Comparison of ENCODE assay signal across 28 cellular contexts in the genomic region with DNA sequence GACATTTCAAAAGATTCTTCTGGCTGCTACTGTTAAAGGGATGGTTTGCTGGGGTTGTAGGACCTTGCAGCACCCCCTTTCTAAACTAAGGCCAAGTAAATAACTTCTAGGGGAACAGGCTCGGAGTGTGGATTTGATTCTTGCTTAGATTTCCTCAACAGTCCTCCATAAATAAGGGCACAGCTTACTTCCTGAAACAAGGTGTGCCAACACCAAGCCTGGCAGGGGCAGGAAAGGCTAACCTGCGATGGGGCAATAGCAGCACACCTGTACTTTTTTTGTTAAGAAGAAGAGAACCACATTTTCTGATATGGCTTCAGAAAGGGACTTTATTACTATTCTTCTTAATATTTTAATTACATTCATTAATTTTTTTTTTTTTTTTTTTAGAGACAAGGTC.
"Had no signal": no experiment of that assay in that cellular context is flagged by ENCODE, and none has a peak within 500 bp of the region (broad histone marks: within the 10 kb centered on the region; RNA-seq: fewer than 3 reads in every experiment).

No MANE protein-coding gene starts in this region.

- H3K4me3 Mint-ChIP-seq: mesothelial cell of epicardium; naive thymus-derived CD4-positive, alpha-beta T cell; natural killer cell treated with Interleukin-12 subunit alpha and Interleukin-12 subunit beta and Interleukin-15 and Interleukin-18, amount 100 ng/mL, for 72 hours; stimulated activated naive B cell treated with anti-CD40 and anti-IgM and Interleukin-4, amounts not matched to agents 10 μg/mL and 1 μg/mL and 100 μg/mL, for 72 hours had no signal

- H3K27me3 Mint-ChIP-seq: naive thymus-derived CD4-positive, alpha-beta T cell; natural killer cell treated with Interleukin-12 subunit alpha and Interleukin-12 subunit beta and Interleukin-15 and Interleukin-18, amount 100 ng/mL, for 72 hours; stimulated activated naive B cell treated with anti-CD40 and anti-IgM and Interleukin-4, amounts not matched to agents 10 μg/mL and 1 μg/mL and 100 μg/mL, for 72 hours had no signal

- H3K4me1 Mint-ChIP-seq: mesothelial cell of epicardium had no signal

- H3K27ac Mint-ChIP-seq: mesothelial cell of epicardium; natural killer cell treated with Interleukin-12 subunit alpha and Interleukin-12 subunit beta and Interleukin-15 and Interleukin-18, amount 100 ng/mL, for 72 hours; stimulated activated naive B cell treated with anti-CD40 and anti-IgM and Interleukin-4, amounts not matched to agents 10 μg/mL and 1 μg/mL and 100 μg/mL, for 72 hours had no signal

- H3K4me3 ChIP-seq: left ventricle myocardium inferior, lung, pancreas, prostate gland, skin epidermis, suprapubic skin, thoracic aorta, tibial nerve, upper lobe of left lung, uterus had no signal

- H3K27me3 ChIP-seq: pancreas, suprapubic skin, tibial nerve, upper lobe of left lung, uterus had no signal

- H3K9me3 Mint-ChIP-seq: mesothelial cell of epicardium; naive thymus-derived CD4-positive, alpha-beta T cell; natural killer cell treated with Interleukin-12 subunit alpha and Interleukin-12 subunit beta and Interleukin-15 and Interleukin-18, amount 100 ng/mL, for 72 hours; stimulated activated naive B cell treated with anti-CD40 and anti-IgM and Interleukin-4, amounts not matched to agents 10 μg/mL and 1 μg/mL and 100 μg/mL, for 72 hours had no signal

- FAIRE-seq: keratinocyte, pancreas had no signal

- ATAC-seq: left cardiac atrium; naive thymus-derived CD4-positive, alpha-beta T cell; natural killer cell treated with Interleukin-12 subunit alpha and Interleukin-12 subunit beta and Interleukin-15 and Interleukin-18, amount 100 ng/mL, for 72 hours; pancreas; right cardiac atrium; sciatic nerve; stimulated activated naive B cell treated with anti-CD40 and anti-IgM and Interleukin-4, amounts not matched to agents 10 μg/mL and 1 μg/mL and 100 μg/mL, for 72 hours; stimulated activated naive CD8-positive, alpha-beta T cell treated with anti-CD3 and anti-CD28 coated beads, Interleukin-15, Interleukin-2, amounts not matched to agents 100 U/mL and 50 U/mL, for 24 hours had no signal

- H3K36me3 ChIP-seq: pancreas, prostate gland, uterus had no signal

- DNase-seq: hippocampal formation; kidney glomerular epithelial cell; left cardiac atrium; left ventricle myocardium inferior; mesendoderm; naive thymus-derived CD4-positive, alpha-beta T cell; nucleus accumbens; pancreas; retina; right cardiac atrium; stimulated activated CD4-positive, alpha-beta T cell treated with anti-CD3 and anti-CD28 coated beads, Interleukin-12 subunit alpha, Interleukin-12 subunit beta, amount 100 ng/mL, for 4 hours; stimulated activated CD4-positive, alpha-beta T cell treated with anti-CD3 and anti-CD28 coated beads, Interleukin-15, amount 100 ng/mL, for 24 hours; stimulated activated CD4-positive, alpha-beta T cell treated with anti-CD3 and anti-CD28 coated beads, Interleukin-2, amount 100 ng/mL, for 24 hours; stimulated activated CD4-positive, alpha-beta T cell treated with anti-CD3 and anti-CD28 coated beads, Interleukin-4, amount 100 ng/mL, for 1 hour; stimulated activated naive B cell treated with anti-CD40 and anti-IgM and Interleukin-4, amounts not matched to agents 10 μg/mL and 1 μg/mL and 100 μg/mL, for 72 hours; stimulated activated naive CD8-positive, alpha-beta T cell treated with anti-CD3 and anti-CD28 coated beads, Interleukin-15, Interleukin-2, amounts not matched to agents 100 U/mL and 50 U/mL, for 24 hours; uterus had no signal

- H3K4me1 ChIP-seq: pancreas, prostate gland, uterus had no signal

- H3K9me3 ChIP-seq: left ventricle myocardium inferior, pancreas, prostate gland, suprapubic skin, thoracic aorta, tibial nerve, upper lobe of left lung, uterus had no signal

- H3K36me3 Mint-ChIP-seq: natural killer cell treated with Interleukin-12 subunit alpha and Interleukin-12 subunit beta and Interleukin-15 and Interleukin-18, amount 100 ng/mL, for 72 hours had no signal

- H3K27ac ChIP-seq: left ventricle myocardium inferior, pancreas, prostate gland, skin epidermis, suprapubic skin, thoracic aorta, tibial nerve, upper lobe of left lung, uterus had no signal
